11 cellular contexts compared by ENCODE assay signal in the genomic region with DNA sequence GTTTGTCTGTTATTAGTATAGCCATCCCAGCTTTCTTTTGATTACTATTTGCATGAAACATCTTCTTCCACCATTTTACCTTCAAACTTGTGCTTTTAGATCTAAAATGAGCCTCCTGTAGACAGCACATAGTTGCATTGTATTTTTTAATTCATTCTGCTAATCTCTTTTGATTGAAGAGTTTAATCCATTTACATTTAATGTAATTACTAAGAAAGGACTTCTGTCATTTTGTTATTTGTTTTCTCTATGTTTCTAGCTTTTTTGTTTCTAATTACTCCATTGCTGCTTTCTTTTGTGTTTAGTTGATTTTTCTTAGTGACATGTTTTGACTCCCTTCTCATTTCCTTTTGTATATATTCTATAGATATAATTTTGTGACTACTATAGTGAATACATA.
"Had no signal": no experiment of that assay in that cellular context is flagged by ENCODE, and none has a peak within 500 bp of the region (broad histone marks: within the 10 kb centered on the region; RNA-seq: fewer than 3 reads in every experiment).

No MANE protein-coding gene starts in this region.

- H3K9me3 ChIP-seq: HAP-1 had no signal

- H3K36me3 ChIP-seq: HAP-1 had no signal

- H3K4me2 ChIP-seq: GM23338 had no signal

- H3K9ac ChIP-seq: GM23248 had no signal

- DNase-seq: GM23248, GOT3, H7, H9, HCEC 1CT, HFFc6 had no signal

- H3K4me3 ChIP-seq: GM23248, GM23338, HAP-1 had no signal

- FAIRE-seq: H1, H54 had no signal

- H3K27ac ChIP-seq: GM23248 had no signal

- ATAC-seq: GM23338, HCT116 had no signal

- H3K4me1 ChIP-seq: HAP-1 had no signal

- H2AFZ ChIP-seq: GM23248, GM23338 had no signal
